ENCODE assay signal across 1 cellular context in genomic region chr19:34351382-34351802, GRCh38.
TF ChIP-seq lines count a peak whose summit lies in the region.

No MANE protein-coding gene starts in this region.

TF ChIP-seq in GM12878, 131 proteins besides CTCF, POLR2A, EP300 and RAD21 (continued from another document):
- TF ChIP-seq MXI1 (IDR thresholded peaks at IDR 0.05; ENCODE audit: low read depth, low read length), result no peak
